Comparison of ENCODE assay signal across 18 cellular contexts in genomic region chr7:18457832-18458231, GRCh38. TPM values are rescaled to one million over a fixed set of nuclear protein-coding genes. Genes with fewer than 3 reads are reported as not detected.
A peak's percentile ranks its signal among the peaks of the same experiment; 100 is the strongest.
DNase-seq lines count a peak whose midpoint lies in the region; TF ChIP-seq lines count a peak whose summit lies in the region.
"Had no signal": no experiment of that assay in that cellular context is flagged by ENCODE, and none has a peak within 500 bp of the region (broad histone marks: within the 10 kb centered on the region; RNA-seq: fewer than 3 reads in every experiment).

No MANE protein-coding gene starts in this region.

- no peak overlapping the region for H3K4me2 ChIP-seq in mesendoderm (ENCODE audit: low read length)

- no peak overlapping the region for H3K27ac ChIP-seq in mesendoderm (ENCODE audit: low read depth, low read length)
- H3K27ac ChIP-seq: adrenal gland, parathyroid adenoma, thoracic aorta had no signal

- peak overlapping the region; percentile 60 for H3K27ac Mint-ChIP-seq in glutamatergic neuron (ENCODE audit: unreplicated experiment)
- H3K27ac Mint-ChIP-seq: activated CD4-positive, alpha-beta T cell treated with anti-CD3 and anti-CD28 coated beads for 36 hours; activated T-cell treated with anti-CD3 and anti-CD28 coated beads, Interleukin-2, amount 50 U/mL, for 72 hours; CD8-positive, alpha-beta T cell had no signal

- WGBS in mesendoderm (ENCODE audit: extremely low coverage, insufficient coverage, low lambda C conversion rate): no CpG with 5 or more reads among the region's 6 CpGs

- H3K27me3 ChIP-seq in mesendoderm (ENCODE audit: insufficient read depth, low read length, poor library complexity): no peaks in the 10 kb centered on the region
- H3K27me3 ChIP-seq: adrenal gland had no signal

- no peaks in the 10 kb centered on the region for H3K36me3 ChIP-seq in mesendoderm (ENCODE audit: control insufficient read depth, insufficient read depth, low read length)
- H3K36me3 ChIP-seq: adrenal gland, HAP-1, thoracic aorta had no signal

- no peak overlapping the region for H2BK5ac ChIP-seq in mesendoderm (ENCODE audit: low read length)

- no peak overlapping the region for H3K56ac ChIP-seq in mesendoderm (ENCODE audit: low read length)

- H3K79me2 ChIP-seq in mesendoderm (ENCODE audit: control insufficient read depth, insufficient read depth, low read length): no peaks in the 10 kb centered on the region
- H3K79me2 ChIP-seq: parathyroid adenoma had no signal

- DNase-seq in NCI-H1417 (lab: John Stamatoyannopoulos, UW) (peak in 2 of 3 experiments; percentile 51 to 79), NCI-H1417 treated with DMSO at 0.1 percent for 48 hours (lab: John Stamatoyannopoulos, UW) (no peak), NCI-H1105 (lab: John Stamatoyannopoulos, UW) (peak; percentile 73), RPMI7951 (ENCODE audit: low read depth) (peak; percentile 16), glutamatergic neuron (no peak), mesendoderm (no peak), activated T-cell treated with anti-CD3 and anti-CD28 coated beads for 4 hours (no peak), NCI-H1048 (lab: John Stamatoyannopoulos, UW) (no peak)
- DNase-seq: activated CD4-positive, alpha-beta T cell treated with anti-CD3 and anti-CD28 coated beads for 36 hours; activated T-cell treated with anti-CD3 and anti-CD28 coated beads, Interleukin-2, amount 50 U/mL, for 72 hours; CD8-positive, alpha-beta T cell; midbrain; T-helper 1 cell had no signal

- H3K4me1 ChIP-seq in mesendoderm (ENCODE audit: control insufficient read depth, low read depth, low read length): no peaks in the 10 kb centered on the region
- H3K4me1 ChIP-seq: adrenal gland, parathyroid adenoma had no signal

- no peak overlapping the region for H3K4ac ChIP-seq in mesendoderm (ENCODE audit: low read depth, low read length)

- no peak overlapping the region for H4K5ac ChIP-seq in mesendoderm (ENCODE audit: low read length)

- no peak overlapping the region for H3K18ac ChIP-seq in mesendoderm (ENCODE audit: low read length)

- no peak overlapping the region for H3K9ac ChIP-seq in mesendoderm (ENCODE audit: low read length)
- H3K9ac ChIP-seq: parathyroid adenoma had no signal

- H3K79me1 ChIP-seq in mesendoderm (ENCODE audit: low read length): no peaks in the 10 kb centered on the region

- H3K4me3 Mint-ChIP-seq in glutamatergic neuron (ENCODE audit: unreplicated experiment): no peak overlapping the region
- H3K4me3 Mint-ChIP-seq: activated CD4-positive, alpha-beta T cell treated with anti-CD3 and anti-CD28 coated beads for 36 hours; activated T-cell treated with anti-CD3 and anti-CD28 coated beads, Interleukin-2, amount 50 U/mL, for 72 hours; CD8-positive, alpha-beta T cell; dendritic cell treated with granulocyte-macrophage colony-stimulating factor and Interleukin-4, amounts not matched to agents 40 ng/mL and 50 ng/mL, for 4 days had no signal

- H4K8ac ChIP-seq in mesendoderm (ENCODE audit: low read depth, low read length): no peak overlapping the region

- no peak for TF ChIP-seq CTCF in glutamatergic neuron (IDR thresholded peaks at IDR 0.05; ENCODE audit: partially characterized antibody, unreplicated experiment)

- no peaks in the 10 kb centered on the region for H3K36me3 Mint-ChIP-seq in glutamatergic neuron (ENCODE audit: unreplicated experiment)
- H3K36me3 Mint-ChIP-seq: CD8-positive, alpha-beta T cell had no signal

- no peak overlapping the region for H2BK15ac ChIP-seq in mesendoderm (replicated peaks; ENCODE audit: low read depth)

- no peak overlapping the region for H2BK120ac ChIP-seq in mesendoderm (ENCODE audit: low read depth, low read length)

- no peaks in the 10 kb centered on the region for H3K27me3 Mint-ChIP-seq in glutamatergic neuron (ENCODE audit: unreplicated experiment)
- H3K27me3 Mint-ChIP-seq: activated CD4-positive, alpha-beta T cell treated with anti-CD3 and anti-CD28 coated beads for 36 hours; dendritic cell treated with granulocyte-macrophage colony-stimulating factor and Interleukin-4, amounts not matched to agents 40 ng/mL and 50 ng/mL, for 4 days had no signal

- no peak overlapping the region for H3K4me3 ChIP-seq in mesendoderm (ENCODE audit: low read length)
- H3K4me3 ChIP-seq: adrenal gland, HAP-1, thoracic aorta had no signal

- H3K4me1 Mint-ChIP-seq in glutamatergic neuron (ENCODE audit: low read depth, unreplicated experiment): peaks cover 12% of the 10 kb centered on the region
- H3K4me1 Mint-ChIP-seq: activated CD4-positive, alpha-beta T cell treated with anti-CD3 and anti-CD28 coated beads for 36 hours had no signal

- no peak overlapping the region for H2AK5ac ChIP-seq in mesendoderm (ENCODE audit: low read length)

- H3K9me3 Mint-ChIP-seq in glutamatergic neuron (ENCODE audit: unreplicated experiment): no peaks in the 10 kb centered on the region
- H3K9me3 Mint-ChIP-seq: activated T-cell treated with anti-CD3 and anti-CD28 coated beads, Interleukin-2, amount 50 U/mL, for 72 hours; CD8-positive, alpha-beta T cell; dendritic cell treated with granulocyte-macrophage colony-stimulating factor and Interleukin-4, amounts not matched to agents 40 ng/mL and 50 ng/mL, for 4 days had no signal

- H3K23ac ChIP-seq in mesendoderm (ENCODE audit: low read length): no peak overlapping the region

RNA-seq across cellular contexts. Expression of gene HDAC9, which starts 37.7 kb away (rescaled TPM):
- total RNA-seq in RPMI7951 (2014; rRNA removed; shearing (Covaris generic)): 15.5 and 21.1 TPM in 2 replicates
- total RNA-seq in glutamatergic neuron (ENCODE audit: unreplicated experiment): 94.8 TPM
- polyA plus RNA-seq in mesendoderm (2013, experiment 1 of 2): 2.6 TPM
- polyA plus RNA-seq in mesendoderm (2013, experiment 2 of 2): 2.6 TPM

Comparison
In these comparisons a context has a peak if more than half of its experiments do, and no peak if none do; other contexts are left out.
1. DNase-seq: peak in NCI-H1417 (2 of 3), NCI-H1105 (single experiment) and RPMI7951 (single experiment); none in NCI-H1417 treated with DMSO at 0.1 percent for 48 hours (single experiment), glutamatergic neuron (single experiment), mesendoderm (single experiment), activated T-cell treated with anti-CD3 and anti-CD28 coated beads for 4 hours (single experiment) and NCI-H1048 (single experiment).